ENCODE assay signal across 10 cellular contexts in the genomic region with DNA sequence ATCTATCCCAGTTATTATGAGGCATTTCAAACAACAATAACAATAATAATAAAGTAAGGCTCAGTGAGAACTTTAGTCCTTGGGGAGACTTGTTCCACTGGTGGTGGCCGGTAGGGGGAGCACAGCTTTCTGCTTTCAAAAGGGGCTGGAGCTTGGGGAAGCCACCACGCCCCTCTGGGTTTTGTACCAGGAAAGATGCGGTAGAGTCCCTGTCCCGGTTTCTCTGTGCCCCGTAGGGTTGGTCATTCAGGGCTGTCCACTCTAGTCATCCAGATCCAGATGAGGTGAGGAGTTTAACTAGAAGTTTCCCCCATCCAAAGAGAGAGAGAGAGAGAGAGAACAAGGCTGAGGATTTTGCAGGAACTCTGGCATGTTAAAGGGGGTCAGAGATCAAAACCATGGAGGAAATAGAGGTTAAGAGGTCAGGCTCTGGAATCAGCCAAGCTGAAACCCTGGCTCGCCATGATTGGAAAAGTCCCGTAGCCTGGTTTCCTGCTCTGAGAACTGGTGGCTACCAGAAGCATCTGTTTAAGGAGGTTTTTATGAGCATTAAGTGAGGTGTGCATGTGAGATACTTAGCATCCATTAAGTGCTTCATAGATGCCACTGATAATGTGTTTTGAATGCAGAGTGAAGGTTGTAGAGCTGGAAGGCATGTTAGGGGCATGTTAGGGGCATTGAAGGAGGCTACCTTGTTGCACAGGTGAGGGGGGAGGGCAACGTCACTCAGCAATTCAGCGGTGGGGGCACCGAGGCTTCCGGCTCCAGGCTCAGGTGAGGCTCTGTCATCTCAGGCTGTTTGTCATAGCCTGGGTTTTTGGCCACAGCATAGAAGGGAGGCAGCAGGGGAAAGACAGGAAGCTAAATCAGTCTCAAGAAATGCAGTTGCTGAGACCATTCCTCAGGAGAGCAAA.
DNase-seq lines count a peak whose midpoint lies in the region; ATAC-seq, FAIRE-seq and TF ChIP-seq lines count a peak whose summit lies in the region.
"Had no signal": no experiment of that assay in that cellular context is flagged by ENCODE, and none has a peak within 500 bp of the region (broad histone marks: within the 10 kb centered on the region; RNA-seq: fewer than 3 reads in every experiment).

No MANE protein-coding gene starts in this region.

- no peak overlapping the region for H3K27ac ChIP-seq in mammary epithelial cell (ENCODE audit: insufficient read depth, low read depth, low read length)
- H3K27ac ChIP-seq: SK-N-MC had no signal

- intact Hi-C loops in mammary epithelial cell (cut with micrococcal nuclease), result loop anchor here (1.0 kb wide), 1 partner anchor 644 kb away; no protein-coding TSS in a partner anchor

- ATAC-seq in HG03342 (IDR thresholded peaks at IDR 0.05; ENCODE audit: unreplicated experiment), result peak; percentile 90
- ATAC-seq in GM19035 (IDR thresholded peaks at IDR 0.05; ENCODE audit: unreplicated experiment), result no peak
- ATAC-seq: naive thymus-derived CD8-positive, alpha-beta T cell had no signal

- H3K27me3 ChIP-seq in mammary epithelial cell (ENCODE audit: insufficient read depth, low read length), result no peaks in the 10 kb centered on the region

- H3K9me3 ChIP-seq in mammary epithelial cell (replicated peaks; ENCODE audit: insufficient read depth, low read length), result no peaks in the 10 kb centered on the region

- no peak overlapping the region for H3K4me3 ChIP-seq in mammary epithelial cell (replicated peaks in 1 of 3; ENCODE audit: insufficient read depth in 1 of 3, low read depth in 2 of 3, low read length in 3 of 3)
- H3K4me3 ChIP-seq: SK-N-MC had no signal

- WGBS in mammary epithelial cell (ENCODE audit: low coverage, missing lambda C conversion rate), result 89% methylated on average over 10 of the region's 11 CpGs

- peaks cover 1% of the 10 kb centered on the region for H3K4me1 ChIP-seq in mammary epithelial cell (ENCODE audit: insufficient read depth, low read length)

- DNase-seq in COLO829 (ENCODE audit: low spot score), result peak; percentile 60
- peak; percentile 50 for DNase-seq in GM19239 (ENCODE audit: insufficient read length, low spot score)
- peak; percentile 3 for DNase-seq in SK-N-DZ (ENCODE audit: low spot score)
- peak; percentile 20 for DNase-seq in mammary epithelial cell
- DNase-seq in mesenteric fat pad (ENCODE audit: low spot score), result peak; percentile 83
- no peak for DNase-seq in NCI-H128 (lab: John Stamatoyannopoulos, UW; ENCODE audit: unreplicated experiment)

- H3K4me2 ChIP-seq in mammary epithelial cell (ENCODE audit: insufficient read depth, low read depth, low read length), result no peak overlapping the region

- in situ Hi-C loops in mammary epithelial cell (cut with MboI; ENCODE audit: low sequenced_read_pairs in 2 of 2), result no loop called here

- no peaks in the 10 kb centered on the region for H3K36me3 ChIP-seq in mammary epithelial cell (ENCODE audit: insufficient read depth, low read length)

- H4K20me1 ChIP-seq in mammary epithelial cell (ENCODE audit: insufficient read depth, low read length), result no peaks in the 10 kb centered on the region

- no peak for FAIRE-seq in GM19239 (lab: Jason Lieb, UNC)

- CTCF ChIA-PET in mammary epithelial cell (lab: Charles Lee; ENCODE audit: low non-redundant PET), result no interaction called here

- dilution Hi-C loops in mammary epithelial cell (cut with HindIII; ENCODE audit: low sequenced_read_pairs), result no loop called here

- H3K79me2 ChIP-seq in mammary epithelial cell (ENCODE audit: insufficient read depth, low read length), result no peaks in the 10 kb centered on the region

- TF ChIP-seq CTCF in mammary epithelial cell (conservative IDR thresholded peaks at IDR 0.05 in 1 of 2, IDR thresholded peaks at IDR 0.05 in 1 of 2; ENCODE audit: extremely low read depth in 1 of 2, insufficient read depth in 1 of 2, low read depth in 1 of 2, low read length in 2 of 2), result peak; percentile 56 to 59

- no peak overlapping the region for H2AFZ ChIP-seq in mammary epithelial cell (ENCODE audit: low read depth, low read length)

- H3K9ac ChIP-seq in mammary epithelial cell (ENCODE audit: insufficient read depth, low read length), result no peak overlapping the region

- BruUV-seq in mammary epithelial cell (replicated peaks; lab: Mats Ljungman, UMichigan), result no TSS peak
